ENCODE assay signal across 1 cellular context in genomic region chr12:113334786-113335539, GRCh38.
TF ChIP-seq lines count a peak whose summit lies in the region.

Gene SLC8B1 (minus strand): TSS chr12:113335109. CDS start chr12:113332878, 2,231 bp downstream.

TF ChIP-seq in HepG2, 621 proteins besides CTCF, POLR2A, EP300 and RAD21 (continued from another document and continues in another):
- TF ChIP-seq ZNF800 (CRISPR knock-in tag; IDR thresholded peaks at IDR 0.05) (peak; percentile 79), HMG20B (CRISPR knock-in tag; conservative IDR thresholded peaks at IDR 0.05) (no peak), CEBPZ (IDR thresholded peaks at IDR 0.05; ENCODE audit: low read length) (no peak), CBX1 (IDR thresholded peaks at IDR 0.05; ENCODE audit: low read depth) (no peak), ATF4 (CRISPR knock-in tag; IDR thresholded peaks at IDR 0.05) (no peak; a peak in 1 of 4 replicates), ZNF121 (CRISPR knock-in tag; IDR thresholded peaks at IDR 0.05) (0 out of 2 replicates have a peak, but pooled peaks have one; percentile 9), ZBTB1 (CRISPR knock-in tag; IDR thresholded peaks at IDR 0.05; ENCODE audit: borderline replicate concordance) (no peak), U2AF2 (IDR thresholded peaks at IDR 0.05; ENCODE audit: low read depth, low read length) (no peak), ZNF644 (CRISPR knock-in tag; IDR thresholded peaks at IDR 0.05; ENCODE audit: low read depth) (no peak), ZBTB25 (CRISPR knock-in tag; IDR thresholded peaks at IDR 0.05) (no peak; the same call in 1 of the 2 replicates), AKAP8 (CRISPR knock-in tag; IDR thresholded peaks at IDR 0.05) (no peak), ZBTB42 (CRISPR knock-in tag; IDR thresholded peaks at IDR 0.05) (no peak), YEATS4 (CRISPR knock-in tag; IDR thresholded peaks at IDR 0.05; ENCODE audit: borderline replicate concordance) (no peak; the same call in 1 of the 2 replicates), AFF4 (CRISPR knock-in tag; IDR thresholded peaks at IDR 0.05) (no peak), ZNF17 (CRISPR knock-in tag; IDR thresholded peaks at IDR 0.05) (no peak), ZBTB20 (CRISPR knock-in tag; IDR thresholded peaks at IDR 0.05; ENCODE audit: borderline replicate concordance, low read depth) (peak; percentile 56; the same call in 1 of the 2 replicates), ZBTB49 (CRISPR knock-in tag; IDR thresholded peaks at IDR 0.05; ENCODE audit: borderline replicate concordance) (no peak), IRX3 (CRISPR knock-in tag; IDR thresholded peaks at IDR 0.05; ENCODE audit: borderline replicate concordance, low read depth) (no peak), BCLAF1 (IDR thresholded peaks at IDR 0.05) (no peak), ZNF543 (CRISPR knock-in tag; IDR thresholded peaks at IDR 0.05) (peak; percentile 78; the same call in 1 of the 2 replicates), EHMT2 (IDR thresholded peaks at IDR 0.05; ENCODE audit: borderline replicate concordance, low read depth, low read length) (no peak), SATB2 (CRISPR knock-in tag; IDR thresholded peaks at IDR 0.05) (0 out of 2 replicates have a peak, but pooled peaks have one; percentile 61), ZHX2 (IDR thresholded peaks at IDR 0.05; ENCODE audit: low read depth) (no peak), ZHX2 (CRISPR knock-in tag; IDR thresholded peaks at IDR 0.05; ENCODE audit: borderline replicate concordance) (no peak), SIN3B (IDR thresholded peaks at IDR 0.05; ENCODE audit: low read length) (no peak), DRAP1 (CRISPR knock-in tag; IDR thresholded peaks at IDR 0.05) (peak; percentile 72; the same call in 1 of the 2 replicates), MXD4 (CRISPR knock-in tag; IDR thresholded peaks at IDR 0.05) (no peak), SMC3 (IDR thresholded peaks at IDR 0.05; ENCODE audit: low read length) (no peak), CREB3 (CRISPR knock-in tag; IDR thresholded peaks at IDR 0.05) (peak; percentile 84; the same call in 1 of the 2 replicates)
